ENCODE assay signal across 2 cellular contexts in the genomic region with DNA sequence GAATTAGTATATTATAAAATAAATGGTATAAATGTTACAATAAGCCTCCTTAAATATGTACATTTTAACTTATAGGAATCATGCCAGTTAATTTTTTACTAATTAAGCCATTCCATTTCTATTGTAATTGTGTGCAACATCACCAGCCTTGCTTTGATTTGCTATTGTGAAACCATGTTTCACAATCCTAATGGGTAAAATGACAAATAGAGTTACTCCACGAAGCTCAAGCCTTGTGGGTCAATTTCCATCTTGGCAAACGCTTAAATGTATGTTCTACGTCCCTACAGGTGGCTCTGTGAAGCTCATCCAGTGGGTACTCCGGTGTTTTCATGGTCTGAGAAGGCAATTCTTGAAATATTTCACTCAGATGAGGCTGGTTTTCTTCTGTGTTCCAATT.
TF ChIP-seq lines count a peak whose summit lies in the region.

No MANE protein-coding gene starts in this region.

TF ChIP-seq in endothelial cell of umbilical vein, 7 proteins besides CTCF, POLR2A, EP300 and RAD21 (continued from another document):
- TF ChIP-seq, protein P1, sequence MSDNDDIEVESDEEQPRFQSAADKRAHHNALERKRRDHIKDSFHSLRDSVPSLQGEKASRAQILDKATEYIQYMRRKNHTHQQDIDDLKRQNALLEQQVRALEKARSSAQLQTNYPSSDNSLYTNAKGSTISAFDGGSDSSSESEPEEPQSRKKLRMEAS (IDR thresholded peaks at IDR 0.05; ENCODE audit: insufficient read depth, insufficient read length): no peak
- no peak for TF ChIP-seq MYC (IDR thresholded peaks at IDR 0.05; ENCODE audit: low read depth, low read length)

TF ChIP-seq in HepG2, 621 proteins besides CTCF, POLR2A, EP300 and RAD21:
- TF ChIP-seq, protein P2, sequence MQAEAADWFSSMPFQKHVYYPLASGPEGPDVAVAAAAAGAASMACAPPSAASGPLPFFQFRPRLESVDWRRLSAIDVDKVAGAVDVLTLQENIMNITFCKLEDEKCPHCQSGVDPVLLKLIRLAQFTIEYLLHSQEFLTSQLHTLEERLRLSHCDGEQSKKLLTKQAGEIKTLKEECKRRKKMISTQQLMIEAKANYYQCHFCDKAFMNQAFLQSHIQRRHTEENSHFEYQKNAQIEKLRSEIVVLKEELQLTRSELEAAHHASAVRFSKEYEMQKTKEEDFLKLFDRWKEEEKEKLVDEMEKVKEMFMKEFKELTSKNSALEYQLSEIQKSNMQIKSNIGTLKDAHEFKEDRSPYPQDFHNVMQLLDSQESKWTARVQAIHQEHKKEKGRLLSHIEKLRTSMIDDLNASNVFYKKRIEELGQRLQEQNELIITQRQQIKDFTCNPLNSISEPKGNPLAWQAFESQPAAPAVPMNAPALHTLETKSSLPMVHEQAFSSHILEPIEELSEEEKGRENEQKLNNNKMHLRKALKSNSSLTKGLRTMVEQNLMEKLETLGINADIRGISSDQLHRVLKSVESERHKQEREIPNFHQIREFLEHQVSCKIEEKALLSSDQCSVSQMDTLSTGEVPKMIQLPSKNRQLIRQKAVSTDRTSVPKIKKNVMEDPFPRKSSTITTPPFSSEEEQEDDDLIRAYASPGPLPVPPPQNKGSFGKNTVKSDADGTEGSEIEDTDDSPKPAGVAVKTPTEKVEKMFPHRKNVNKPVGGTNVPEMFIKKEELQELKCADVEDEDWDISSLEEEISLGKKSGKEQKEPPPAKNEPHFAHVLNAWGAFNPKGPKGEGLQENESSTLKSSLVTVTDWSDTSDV (CRISPR knock-in tag; IDR thresholded peaks at IDR 0.05): no peak
- TF ChIP-seq, protein P3, sequence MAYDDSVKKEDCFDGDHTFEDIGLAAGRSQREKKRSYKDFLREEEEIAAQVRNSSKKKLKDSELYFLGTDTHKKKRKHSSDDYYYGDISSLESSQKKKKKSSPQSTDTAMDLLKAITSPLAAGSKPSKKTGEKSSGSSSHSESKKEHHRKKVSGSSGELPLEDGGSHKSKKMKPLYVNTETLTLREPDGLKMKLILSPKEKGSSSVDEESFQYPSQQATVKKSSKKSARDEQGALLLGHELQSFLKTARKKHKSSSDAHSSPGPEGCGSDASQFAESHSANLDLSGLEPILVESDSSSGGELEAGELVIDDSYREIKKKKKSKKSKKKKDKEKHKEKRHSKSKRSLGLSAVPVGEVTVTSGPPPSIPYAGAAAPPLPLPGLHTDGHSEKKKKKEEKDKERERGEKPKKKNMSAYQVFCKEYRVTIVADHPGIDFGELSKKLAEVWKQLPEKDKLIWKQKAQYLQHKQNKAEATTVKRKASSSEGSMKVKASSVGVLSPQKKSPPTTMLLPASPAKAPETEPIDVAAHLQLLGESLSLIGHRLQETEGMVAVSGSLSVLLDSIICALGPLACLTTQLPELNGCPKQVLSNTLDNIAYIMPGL (CRISPR knock-in tag; IDR thresholded peaks at IDR 0.05; ENCODE audit: borderline replicate concordance in 1 of 2, low read depth in 1 of 2): no peak
- peak; percentile 63 for TF ChIP-seq CEBPB (IDR thresholded peaks at IDR 0.05; ENCODE audit: borderline replicate concordance, low read depth, low read length)
